In the genomic region with DNA sequence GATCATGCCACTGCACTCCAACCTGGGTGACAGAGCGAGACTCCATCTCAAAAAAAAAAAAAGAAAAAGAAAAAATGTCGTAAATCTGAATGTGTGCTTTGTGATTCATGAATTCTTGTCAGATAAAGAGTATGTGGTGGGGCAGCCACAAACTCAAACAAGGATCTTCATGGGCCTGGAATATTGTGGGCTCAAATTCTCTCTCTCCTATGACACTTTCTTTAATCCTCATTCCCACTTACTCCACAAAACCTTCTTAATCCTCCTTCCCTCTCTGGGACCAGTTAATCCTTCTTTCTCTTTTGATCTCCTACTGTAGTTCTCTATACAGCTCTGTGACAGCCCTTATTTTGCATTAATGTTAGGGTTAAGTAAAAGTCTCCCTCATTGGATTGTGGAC, we compare ENCODE assay signal across 16 cellular contexts.
DNase-seq lines count a peak whose midpoint lies in the region; ATAC-seq and TF ChIP-seq lines count a peak whose summit lies in the region.
"Had no signal": no experiment of that assay in that cellular context is flagged by ENCODE, and none has a peak within 500 bp of the region (broad histone marks: within the 10 kb centered on the region; RNA-seq: fewer than 3 reads in every experiment).

No MANE protein-coding gene starts in this region.

- H3K79me2 ChIP-seq in SK-N-SH (ENCODE audit: insufficient read depth), result no peaks in the 10 kb centered on the region

- ATAC-seq in SK-N-SH treated with all-trans-retinoic acid at 6 μM for 48 hours, result no peak; the same call in 2 of the 3 replicates
- ATAC-seq in GM21526 (IDR thresholded peaks at IDR 0.05; ENCODE audit: low FRiP score, unreplicated experiment), result no peak
- no peak for ATAC-seq in stimulated activated naive CD8-positive, alpha-beta T cell treated with anti-CD3 and anti-CD28 coated beads, Interleukin-15, amount 100 ng/mL, for 72 hours
- ATAC-seq: K562 had no signal

- no peak overlapping the region for H2AFZ ChIP-seq in SK-N-SH (ENCODE audit: low read depth)

- no peak overlapping the region for H3K9ac ChIP-seq in SK-N-SH

- H4K20me1 ChIP-seq in SK-N-SH (ENCODE audit: insufficient read depth), result no peaks in the 10 kb centered on the region

- H3K9me3 ChIP-seq in SK-N-SH, result no peaks in the 10 kb centered on the region
- H3K9me3 ChIP-seq: ovary, SJSA1 had no signal

- TF ChIP-seq CTCF in SK-N-SH (IDR thresholded peaks at IDR 0.05) (no peak), fibroblast of pulmonary artery (IDR thresholded peaks at IDR 0.05; ENCODE audit: low read length, missing control alignments) (no peak)

- no peaks in the 10 kb centered on the region for H3K27me3 ChIP-seq in SK-N-SH (ENCODE audit: insufficient read depth)
- H3K27me3 ChIP-seq: ovary, SJSA1 had no signal

- no peaks in the 10 kb centered on the region for H3K9me3 Mint-ChIP-seq in stimulated activated naive CD8-positive, alpha-beta T cell treated with anti-CD3 and anti-CD28 coated beads, Interleukin-15, amount 100 ng/mL, for 72 hours
- H3K9me3 Mint-ChIP-seq: activated CD4-positive, alpha-beta T cell treated with anti-CD3 and anti-CD28 coated beads, Interleukin-2, amount 10 ng/mL, durations not matched to agents 24 days and 14 days had no signal

- H3K27me3 Mint-ChIP-seq in stimulated activated naive CD8-positive, alpha-beta T cell treated with anti-CD3 and anti-CD28 coated beads, Interleukin-15, amount 100 ng/mL, for 72 hours, result no peaks in the 10 kb centered on the region
- H3K27me3 Mint-ChIP-seq: activated CD4-positive, alpha-beta T cell treated with anti-CD3 and anti-CD28 coated beads, Interleukin-2, amount 10 ng/mL, durations not matched to agents 24 days and 14 days; activated naive CD8-positive, alpha-beta T cell treated with anti-CD3 and anti-CD28 coated beads, Interleukin-2, amount 10 ng/mL, durations not matched to agents 7 days and 5 days had no signal

- H3K4me3 ChIP-seq in SK-N-SH (ENCODE audit: low read depth in 2 of 2, low read length in 1 of 2), result no peak overlapping the region
- H3K4me3 ChIP-seq in fibroblast of pulmonary artery (replicated peaks; ENCODE audit: low read depth, low read length), result no peak overlapping the region
- H3K4me3 ChIP-seq: K562, ovary, SJSA1 had no signal

- DNase-seq in SK-N-SH (no peak), RPMI7951 (ENCODE audit: low read depth) (peak; percentile 34), fibroblast of pulmonary artery (ENCODE audit: low read depth) (peak; percentile 43), substantia nigra (lab: John Stamatoyannopoulos, UW) (no peak)
- DNase-seq in stimulated activated naive CD8-positive, alpha-beta T cell treated with anti-CD3 and anti-CD28 coated beads, Interleukin-15, amount 100 ng/mL, for 72 hours, result no peak
- DNase-seq in stimulated activated CD4-positive, alpha-beta T cell treated with anti-CD3 and anti-CD28 coated beads, Interleukin-4, amount 100 ng/mL, for 1 hour, result no peak
- DNase-seq: activated CD4-positive, alpha-beta T cell treated with anti-CD3 and anti-CD28 coated beads, Interleukin-2, amount 10 ng/mL, durations not matched to agents 24 days and 14 days; activated naive CD8-positive, alpha-beta T cell treated with anti-CD3 and anti-CD28 coated beads, Interleukin-2, amount 10 ng/mL, durations not matched to agents 7 days and 5 days; NCI-H1105; ovary; trophoblast cell had no signal

- no peaks in the 10 kb centered on the region for H3K9me2 ChIP-seq in SK-N-SH

- TF ChIP-seq RAD21 in SK-N-SH (IDR thresholded peaks at IDR 0.05; ENCODE audit: low read length), result no peak

- TF ChIP-seq EP300 in SK-N-SH (IDR thresholded peaks at IDR 0.05; ENCODE audit: borderline replicate concordance in 1 of 2, low read depth in 1 of 2, low read length in 1 of 2), result no peak

- H3K4me1 ChIP-seq in SK-N-SH (ENCODE audit: control insufficient read depth in 1 of 2, insufficient read depth in 2 of 2, low read depth in 1 of 2, low read length in 1 of 2), result peaks cover 7 to 14% of the 10 kb centered on the region in 2 experiments; a peak in 3 of 4 replicates
- H3K4me1 ChIP-seq: SJSA1 had no signal

- WGBS in SK-N-SH (ENCODE audit: low lambda C conversion rate), result 44% methylated on average over 2 of the region's 2 CpGs

- H3K4me3 Mint-ChIP-seq in stimulated activated naive CD8-positive, alpha-beta T cell treated with anti-CD3 and anti-CD28 coated beads, Interleukin-15, amount 100 ng/mL, for 72 hours, result no peak overlapping the region
- H3K4me3 Mint-ChIP-seq: activated CD4-positive, alpha-beta T cell treated with anti-CD3 and anti-CD28 coated beads, Interleukin-2, amount 10 ng/mL, durations not matched to agents 24 days and 14 days; activated naive CD8-positive, alpha-beta T cell treated with anti-CD3 and anti-CD28 coated beads, Interleukin-2, amount 10 ng/mL, durations not matched to agents 7 days and 5 days had no signal

- POLR2A ChIA-PET in SK-N-SH (lab: Yijun Ruan, JAX), result no interaction called here

- peaks cover 1% of the 10 kb centered on the region for H3K4me1 Mint-ChIP-seq in stimulated activated naive CD8-positive, alpha-beta T cell treated with anti-CD3 and anti-CD28 coated beads, Interleukin-15, amount 100 ng/mL, for 72 hours
- H3K4me1 Mint-ChIP-seq: activated CD4-positive, alpha-beta T cell treated with anti-CD3 and anti-CD28 coated beads, Interleukin-2, amount 10 ng/mL, durations not matched to agents 24 days and 14 days; activated naive CD8-positive, alpha-beta T cell treated with anti-CD3 and anti-CD28 coated beads, Interleukin-2, amount 10 ng/mL, durations not matched to agents 7 days and 5 days had no signal

- no peak overlapping the region for H3K27ac Mint-ChIP-seq in stimulated activated naive CD8-positive, alpha-beta T cell treated with anti-CD3 and anti-CD28 coated beads, Interleukin-15, amount 100 ng/mL, for 72 hours
- H3K27ac Mint-ChIP-seq: activated CD4-positive, alpha-beta T cell treated with anti-CD3 and anti-CD28 coated beads, Interleukin-2, amount 10 ng/mL, durations not matched to agents 24 days and 14 days; activated naive CD8-positive, alpha-beta T cell treated with anti-CD3 and anti-CD28 coated beads, Interleukin-2, amount 10 ng/mL, durations not matched to agents 7 days and 5 days had no signal

- H3K27ac ChIP-seq in SK-N-SH (ENCODE audit: low read depth in 2 of 2, low read length in 1 of 2) (peak overlapping the region in 1 of 2 experiments; percentile 54; a peak in 2 of 4 replicates), substantia nigra (ENCODE audit: low read depth, low read length, poor library complexity, severe bottlenecking) (peak overlapping the region; percentile 96)
- H3K27ac ChIP-seq: 22Rv1, ovary, SJSA1 had no signal

- CTCF ChIA-PET in SK-N-SH (lab: Yijun Ruan, JAX), result interaction anchor here (0.9 to 1.2 kb wide), 2 partner anchors 40 to 112 kb away, joined by 3 to 4 read pairs; partner anchors contain the start of gene AK5

- H3K36me3 ChIP-seq in SK-N-SH (replicated peaks in 1 of 2; ENCODE audit: control insufficient read depth in 1 of 2, insufficient read depth in 2 of 2, low read length in 1 of 2), result peaks cover 0 to 4% of the 10 kb centered on the region in 2 experiments
- H3K36me3 ChIP-seq: ovary, SJSA1 had no signal

- peak overlapping the region; percentile 35; the same call in 1 of the 2 replicates for H3K4me2 ChIP-seq in SK-N-SH

- H3F3A ChIP-seq in SK-N-SH (replicated peaks; ENCODE audit: insufficient read depth), result peaks cover 10% of the 10 kb centered on the region

TF ChIP-seq in SK-N-SH, 30 proteins besides CTCF, POLR2A, EP300 and RAD21 (continues in another document):
- no peak for TF ChIP-seq EZH2phosphoT487 (IDR thresholded peaks at IDR 0.05; ENCODE audit: borderline replicate concordance, low read depth)
- TF ChIP-seq IRF3 (IDR thresholded peaks at IDR 0.05; ENCODE audit: low read depth, low read length), result no peak
- TF ChIP-seq MXI1 (IDR thresholded peaks at IDR 0.05; ENCODE audit: low read depth, low read length), result no peak
- TF ChIP-seq, protein P1, sequence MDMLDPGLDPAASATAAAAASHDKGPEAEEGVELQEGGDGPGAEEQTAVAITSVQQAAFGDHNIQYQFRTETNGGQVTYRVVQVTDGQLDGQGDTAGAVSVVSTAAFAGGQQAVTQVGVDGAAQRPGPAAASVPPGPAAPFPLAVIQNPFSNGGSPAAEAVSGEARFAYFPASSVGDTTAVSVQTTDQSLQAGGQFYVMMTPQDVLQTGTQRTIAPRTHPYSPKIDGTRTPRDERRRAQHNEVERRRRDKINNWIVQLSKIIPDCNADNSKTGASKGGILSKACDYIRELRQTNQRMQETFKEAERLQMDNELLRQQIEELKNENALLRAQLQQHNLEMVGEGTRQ (IDR thresholded peaks at IDR 0.05; ENCODE audit: borderline replicate concordance, low read depth, low read length), result no peak
- TF ChIP-seq TCF12 (IDR thresholded peaks at IDR 0.05), result no peak

TF ChIP-seq in SK-N-SH treated with all-trans-retinoic acid at 6 μM for 48 hours, 23 proteins besides CTCF, POLR2A, EP300 and RAD21:
- TF ChIP-seq RARB (CRISPR knock-in tag; IDR thresholded peaks at IDR 0.05) (no peak), ARNTL (CRISPR knock-in tag; IDR thresholded peaks at IDR 0.05; ENCODE audit: borderline replicate concordance, low read depth) (no peak), ZC3H10 (CRISPR knock-in tag; IDR thresholded peaks at IDR 0.05) (no peak), ZNF70 (CRISPR knock-in tag; IDR thresholded peaks at IDR 0.05) (no peak), OSR1 (CRISPR knock-in tag; IDR thresholded peaks at IDR 0.05) (no peak), CSDC2 (CRISPR knock-in tag; IDR thresholded peaks at IDR 0.05) (no peak), POU6F1 (CRISPR knock-in tag; IDR thresholded peaks at IDR 0.05; ENCODE audit: borderline replicate concordance, low read depth) (no peak)

Comparison
In these comparisons a context has a peak if more than half of its experiments do, and no peak if none do; other contexts are left out.
1. DNase-seq: peak in RPMI7951 (single experiment) and fibroblast of pulmonary artery (single experiment); none in SK-N-SH (single experiment), substantia nigra (0 of 49), stimulated activated naive CD8-positive, alpha-beta T cell treated with anti-CD3 and anti-CD28 coated beads, Interleukin-15, amount 100 ng/mL, for 72 hours (0 of 2) and stimulated activated CD4-positive, alpha-beta T cell treated with anti-CD3 and anti-CD28 coated beads, Interleukin-4, amount 100 ng/mL, for 1 hour (single experiment).